Comparison of ENCODE assay signal across 8 cellular contexts in genomic region chr4:22514431-22514830, GRCh38. TPM values are rescaled to one million over a fixed set of nuclear protein-coding genes. Genes with fewer than 3 reads are reported as not detected.
DNase-seq lines count a peak whose midpoint lies in the region; ATAC-seq, FAIRE-seq and TF ChIP-seq lines count a peak whose summit lies in the region.

No MANE protein-coding gene starts in this region.

- no peaks in the 10 kb centered on the region for H3K27me3 ChIP-seq in ascending aorta
- no peaks in the 10 kb centered on the region for H3K27me3 ChIP-seq in thoracic aorta (replicated peaks; ENCODE audit: insufficient read depth)

- H3K27me3 Mint-ChIP-seq in activated T-cell treated with anti-CD3 and anti-CD28 coated beads, Interleukin-2, amount 50 U/mL, for 24 hours = peaks cover 28% of the 10 kb centered on the region

- H3K4me3 ChIP-seq in ascending aorta = peak overlapping the region; percentile 54 to 74
- H3K4me3 ChIP-seq in kidney (ENCODE audit: low read length in 2 of 2) = peak overlapping the region; percentile 82 to 92
- H3K4me3 ChIP-seq in thoracic aorta = peak overlapping the region; percentile 76

- TF ChIP-seq CTCF in ascending aorta (IDR thresholded peaks at IDR 0.05) (no peak), kidney (IDR thresholded peaks at IDR 0.05; ENCODE audit: borderline replicate concordance, extremely low read depth, insufficient read depth) (no peak), thoracic aorta (IDR thresholded peaks at IDR 0.05) (no peak)

- no peak overlapping the region for H3K27ac Mint-ChIP-seq in activated T-cell treated with anti-CD3 and anti-CD28 coated beads, Interleukin-2, amount 50 U/mL, for 24 hours

- H3K36me3 Mint-ChIP-seq in activated T-cell treated with anti-CD3 and anti-CD28 coated beads, Interleukin-2, amount 50 U/mL, for 24 hours (ENCODE audit: low read depth) = peaks cover 7% of the 10 kb centered on the region

- peak overlapping the region; percentile 43 to 80 for H3K9ac ChIP-seq in kidney (ENCODE audit: low read length in 2 of 2)

- peaks cover 9% of the 10 kb centered on the region for H3K9me3 Mint-ChIP-seq in activated T-cell treated with anti-CD3 and anti-CD28 coated beads, Interleukin-2, amount 50 U/mL, for 24 hours

- FAIRE-seq in kidney (lab: Jason Lieb, UNC) = no peak

- intact Hi-C loops in ascending aorta (cut with DNase I) (loop anchor here (5.0 kb wide), 1 partner anchor 102 kb away; no protein-coding TSS in a partner anchor), kidney (cut with DNase I) (no loop called here)

- H3K36me3 ChIP-seq in ascending aorta = no peaks in the 10 kb centered on the region
- H3K36me3 ChIP-seq in kidney (ENCODE audit: control insufficient read depth in 1 of 2, insufficient read depth in 2 of 2, low read length in 2 of 2) = no peaks in the 10 kb centered on the region
- no peaks in the 10 kb centered on the region for H3K36me3 ChIP-seq in thoracic aorta

- peaks cover 22% of the 10 kb centered on the region for H3K4me1 Mint-ChIP-seq in activated T-cell treated with anti-CD3 and anti-CD28 coated beads, Interleukin-2, amount 50 U/mL, for 24 hours (ENCODE audit: low read depth)

- H3K4me1 ChIP-seq in ascending aorta (peaks cover 0 to 3% of the 10 kb centered on the region in 2 donors), kidney (ENCODE audit: control insufficient read depth in 1 of 2, insufficient read depth in 1 of 2, low read depth in 1 of 2, low read length in 2 of 2) (peaks cover 8 to 9% of the 10 kb centered on the region in 2 donors), thoracic aorta (ENCODE audit: control insufficient read depth in 1 of 2, low read depth in 2 of 2) (peaks cover 0 to 26% of the 10 kb centered on the region in 2 donors)

- ATAC-seq in thoracic aorta (ENCODE audit: insufficient number of reproducible peaks, low FRiP score, low read depth) = no peak

- no peak for DNase-seq in activated T-cell treated with anti-CD3 and anti-CD28 coated beads, Interleukin-2, amount 50 U/mL, for 24 hours
- DNase-seq in activated T-cell treated with anti-CD3 and anti-CD28 coated beads for 4 hours (no peak), ascending aorta (ENCODE audit: low spot score in 2 of 2) (no peak), kidney (no peak), thoracic aorta (ENCODE audit: low spot score) (no peak), H4 (ENCODE audit: low spot score) (no peak), CD1c-positive myeloid dendritic cell (ENCODE audit: extremely low spot score) (no peak)
- no peak for DNase-seq in stimulated activated CD4-positive, alpha-beta T cell treated with anti-CD3 and anti-CD28 coated beads, Interleukin-4, amount 100 ng/mL, for 1 hour

- H3K27ac ChIP-seq in ascending aorta = peak overlapping the region; percentile 22 to 78
- peak overlapping the region; percentile 26 to 54 for H3K27ac ChIP-seq in kidney (ENCODE audit: low read depth in 2 of 2, low read length in 2 of 2)
- H3K27ac ChIP-seq in thoracic aorta = peak overlapping the region; percentile 45 to 49

- H3K9me3 ChIP-seq in ascending aorta = no peaks in the 10 kb centered on the region
- no peaks in the 10 kb centered on the region for H3K9me3 ChIP-seq in kidney (ENCODE audit: control insufficient read depth in 1 of 2, low read length in 2 of 2)
- H3K9me3 ChIP-seq in thoracic aorta = no peaks in the 10 kb centered on the region

- H3K4me3 Mint-ChIP-seq in activated T-cell treated with anti-CD3 and anti-CD28 coated beads, Interleukin-2, amount 50 U/mL, for 24 hours = peak overlapping the region; percentile 92

RNA-seq across cellular contexts. Expression of gene ADGRA3, which starts 1.4 kb away (rescaled TPM):
- total RNA-seq in ascending aorta (2.2 TPM), kidney (28.7 TPM), thoracic aorta (10 to 100 TPM; 15.7 to 43.6 TPM)
- 8.2 TPM for polyA plus RNA-seq in kidney (ENCODE audit: insufficient read depth, low read depth, low replicate concordance)
- 27.3 and 31.2 TPM in 2 replicates for total RNA-seq in H4 (2014; rRNA removed; shearing (Covaris generic))
